27 cellular contexts compared by ENCODE assay signal in the genomic region with DNA sequence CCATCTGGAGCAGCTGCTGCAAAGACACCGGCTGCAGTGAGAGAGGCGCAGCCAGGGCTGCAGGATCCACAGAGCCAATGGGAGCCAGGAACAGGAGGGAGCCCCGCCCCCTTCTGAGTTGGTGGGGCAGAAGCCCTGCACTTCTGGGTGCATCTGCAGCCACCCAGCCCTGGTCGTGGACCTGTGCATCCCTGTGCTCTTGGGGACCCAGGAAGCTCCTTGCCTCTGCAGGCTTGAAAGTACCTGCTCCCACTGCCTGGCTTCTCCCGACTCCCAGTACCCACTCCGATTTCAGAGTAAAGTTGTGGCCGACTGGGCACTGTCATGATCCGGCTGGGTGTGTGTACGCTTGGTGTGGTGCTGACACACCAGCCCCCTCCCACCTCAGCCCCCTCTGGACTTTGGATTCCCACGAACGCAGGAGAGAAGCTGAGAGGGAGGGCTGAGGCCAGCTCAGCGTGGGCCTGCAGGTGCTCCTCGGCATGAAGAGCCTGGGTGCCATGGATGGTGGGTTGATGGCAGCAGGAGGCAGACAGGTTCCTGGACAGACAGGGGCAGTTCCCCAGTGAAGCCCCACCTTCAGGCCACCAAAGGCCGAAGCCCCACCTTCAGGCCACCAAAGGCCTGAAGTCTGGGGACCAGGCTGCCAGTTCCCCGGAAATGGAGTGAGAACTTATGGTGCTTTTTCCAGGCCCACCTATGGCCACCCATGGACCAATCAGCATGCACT. TPM values are rescaled to one million over a fixed set of nuclear protein-coding genes. Genes with fewer than 3 reads are reported as not detected.
"Had no signal": no experiment of that assay in that cellular context is flagged by ENCODE, and none has a peak within 500 bp of the region (broad histone marks: within the 10 kb centered on the region; RNA-seq: fewer than 3 reads in every experiment).

No MANE protein-coding gene starts in this region.

- H3K4me3 ChIP-seq: colonic mucosa, left lung, transverse colon, vagina had no signal

- H3K27me3 Mint-ChIP-seq: activated naive CD4-positive, alpha-beta T cell treated with anti-CD3 and anti-CD28 coated beads, Interleukin-2, amount 10 ng/mL, durations not matched to agents 7 days and 5 days; activated naive CD8-positive, alpha-beta T cell treated with anti-CD3 and anti-CD28 coated beads, Interleukin-2, amount 50 U/mL, for 24 hours; memory B cell; naive thymus-derived CD8-positive, alpha-beta T cell; stimulated activated naive CD8-positive, alpha-beta T cell treated with anti-CD3 and anti-CD28 coated beads, Interleukin-15, Interleukin-2, amounts not matched to agents 100 ng/mL and 50 ng/mL, for 24 hours had no signal

- H3K4me3 Mint-ChIP-seq: activated naive CD4-positive, alpha-beta T cell treated with anti-CD3 and anti-CD28 coated beads, Interleukin-2, amount 10 ng/mL, durations not matched to agents 7 days and 5 days; activated naive CD8-positive, alpha-beta T cell treated with anti-CD3 and anti-CD28 coated beads, Interleukin-2, amount 50 U/mL, for 24 hours; memory B cell; naive thymus-derived CD8-positive, alpha-beta T cell; stimulated activated naive CD8-positive, alpha-beta T cell treated with anti-CD3 and anti-CD28 coated beads, Interleukin-15, Interleukin-2, amounts not matched to agents 100 ng/mL and 50 ng/mL, for 24 hours had no signal

- H3K4me1 ChIP-seq: colonic mucosa, left lung, transverse colon, vagina had no signal

- H3K9me3 ChIP-seq: colonic mucosa, left lung, neutrophil, transverse colon, vagina had no signal

- H3K27ac ChIP-seq: brain microvascular endothelial cell, colonic mucosa, left lung, neutrophil, transverse colon, vagina, VCaP had no signal

- H3K27me3 ChIP-seq: brain microvascular endothelial cell, colonic mucosa, left lung, neutrophil, transverse colon, vagina had no signal

- ATAC-seq: activated naive CD8-positive, alpha-beta T cell treated with anti-CD3 and anti-CD28 coated beads, Interleukin-2, amount 50 U/mL, for 24 hours; left lung; naive thymus-derived CD8-positive, alpha-beta T cell had no signal

- H3K36me3 ChIP-seq: brain microvascular endothelial cell, colonic mucosa, left lung, neutrophil, transverse colon, vagina had no signal

- H3K27ac Mint-ChIP-seq: activated naive CD4-positive, alpha-beta T cell treated with anti-CD3 and anti-CD28 coated beads, Interleukin-2, amount 10 ng/mL, durations not matched to agents 7 days and 5 days; activated naive CD8-positive, alpha-beta T cell treated with anti-CD3 and anti-CD28 coated beads, Interleukin-2, amount 50 U/mL, for 24 hours; memory B cell; naive thymus-derived CD8-positive, alpha-beta T cell; stimulated activated naive CD8-positive, alpha-beta T cell treated with anti-CD3 and anti-CD28 coated beads, Interleukin-15, Interleukin-2, amounts not matched to agents 100 ng/mL and 50 ng/mL, for 24 hours had no signal

- H3K36me3 Mint-ChIP-seq: activated naive CD4-positive, alpha-beta T cell treated with anti-CD3 and anti-CD28 coated beads, Interleukin-2, amount 10 ng/mL, durations not matched to agents 7 days and 5 days; memory B cell; naive thymus-derived CD8-positive, alpha-beta T cell had no signal

- DNase-seq: activated CD4-positive, alpha-beta T cell treated with anti-CD3 and anti-CD28 coated beads for 1 hour; activated CD8-positive, alpha-beta memory T cell treated with anti-CD3 and anti-CD28 coated beads for 24 hours; activated CD8-positive, alpha-beta memory T cell treated with anti-CD3 and anti-CD28 coated beads, Interleukin-2, amount 50 U/mL, for 48 hours; activated effector memory CD4-positive, alpha-beta T cell treated with Interleukin-2 at 50 U/mL for 16 hours; activated naive CD4-positive, alpha-beta T cell treated with anti-CD3 and anti-CD28 coated beads, Interleukin-2, amount 10 ng/mL, durations not matched to agents 7 days and 5 days; activated naive CD8-positive, alpha-beta T cell treated with anti-CD3 and anti-CD28 coated beads, Interleukin-2, amount 50 U/mL, for 24 hours; activated T-cell treated with anti-CD3 and anti-CD28 coated beads, Interleukin-2, amount 50 U/mL, for 48 hours; anterior cingulate cortex; brain microvascular endothelial cell; central memory CD4-positive, alpha-beta T cell; colonic mucosa; foreskin melanocyte; hypothalamus; naive thymus-derived CD8-positive, alpha-beta T cell; retina; stimulated activated CD4-positive, alpha-beta T cell treated with anti-CD3 and anti-CD28 coated beads, Interleukin-15, amount 100 ng/mL, for 24 hours; stimulated activated CD4-positive, alpha-beta T cell treated with anti-CD3 and anti-CD28 coated beads, Interleukin-2, amount 100 ng/mL, for 48 hours; T-helper 2 cell; transverse colon had no signal

- H3K4me1 Mint-ChIP-seq: activated naive CD4-positive, alpha-beta T cell treated with anti-CD3 and anti-CD28 coated beads, Interleukin-2, amount 10 ng/mL, durations not matched to agents 7 days and 5 days; activated naive CD8-positive, alpha-beta T cell treated with anti-CD3 and anti-CD28 coated beads, Interleukin-2, amount 50 U/mL, for 24 hours; memory B cell; naive thymus-derived CD8-positive, alpha-beta T cell had no signal

RNA-seq across cellular contexts. Expression of a gene that starts 34.9 kb away (rescaled TPM):
- total RNA-seq: epithelial cell of proximal tubule; kidney epithelial cell; naive thymus-derived CD8-positive, alpha-beta T cell had no signal
- polyA plus RNA-seq: naive thymus-derived CD8-positive, alpha-beta T cell had no signal
